1 cellular context compared by ENCODE assay signal in genomic region chr17:49972486-49973270, GRCh38.
TF ChIP-seq lines count a peak whose summit lies in the region.

No MANE protein-coding gene starts in this region.

TF ChIP-seq in HepG2, 621 proteins besides CTCF, POLR2A, EP300 and RAD21 (continued from another document and continues in another):
- TF ChIP-seq ZNF574 (CRISPR knock-in tag; IDR thresholded peaks at IDR 0.05) (0 out of 2 replicates have a peak, but pooled peaks have one; percentile 12), HNRNPLL (IDR thresholded peaks at IDR 0.05; ENCODE audit: low read depth, low read length, poor library complexity, severe bottlenecking) (peak; percentile 19), ZBTB26 (CRISPR knock-in tag; IDR thresholded peaks at IDR 0.05; ENCODE audit: borderline replicate concordance) (no peak), RARG (CRISPR knock-in tag; IDR thresholded peaks at IDR 0.05; ENCODE audit: low read depth) (no peak), SCMH1 (CRISPR knock-in tag; IDR thresholded peaks at IDR 0.05; ENCODE audit: borderline replicate concordance) (no peak), SALL1 (CRISPR knock-in tag; IDR thresholded peaks at IDR 0.05) (peak; percentile 52), THAP7 (CRISPR knock-in tag; IDR thresholded peaks at IDR 0.05) (0 out of 2 replicates have a peak, but pooled peaks have one; percentile 40), UBTF (CRISPR knock-in tag; IDR thresholded peaks at IDR 0.05) (peak; percentile 24; the same call in 1 of the 2 replicates), ZNF782 (CRISPR knock-in tag; IDR thresholded peaks at IDR 0.05; ENCODE audit: borderline replicate concordance) (no peak), ZFX (CRISPR knock-in tag; IDR thresholded peaks at IDR 0.05; ENCODE audit: low read depth) (peak; percentile 62; the same call in 1 of the 2 replicates), DR1 (CRISPR knock-in tag; IDR thresholded peaks at IDR 0.05) (0 out of 2 replicates have a peak, but pooled peaks have one; percentile 13), RXRA (CRISPR knock-in tag; IDR thresholded peaks at IDR 0.05) (no peak), MIXL1 (CRISPR knock-in tag; IDR thresholded peaks at IDR 0.05) (no peak), ZNF776 (CRISPR knock-in tag; IDR thresholded peaks at IDR 0.05) (0 out of 2 replicates have a peak, but pooled peaks have one; percentile 40), EZH2 (conservative IDR thresholded peaks at IDR 0.05; ENCODE audit: low read depth, low read length) (peak; percentile 57; the same call in 1 of the 2 replicates), ZNF276 (CRISPR knock-in tag; IDR thresholded peaks at IDR 0.05; ENCODE audit: low read depth) (no peak), MXD1 (CRISPR knock-in tag; IDR thresholded peaks at IDR 0.05) (no peak), MTF2 (CRISPR knock-in tag; IDR thresholded peaks at IDR 0.05; ENCODE audit: borderline replicate concordance) (peak; percentile 82), NR2F6 (IDR thresholded peaks at IDR 0.05) (no peak), NR2F6 (CRISPR knock-in tag; IDR thresholded peaks at IDR 0.05) (0 out of 2 replicates have a peak, but pooled peaks have one; percentile 43), RBAK (CRISPR knock-in tag; IDR thresholded peaks at IDR 0.05) (0 out of 2 replicates have a peak, but pooled peaks have one; percentile 19), ZNF777 (CRISPR knock-in tag; IDR thresholded peaks at IDR 0.05) (peak; percentile 49; the same call in 1 of the 2 replicates), KLF12 (CRISPR knock-in tag; IDR thresholded peaks at IDR 0.05; ENCODE audit: borderline replicate concordance) (0 out of 2 replicates have a peak, but pooled peaks have one; percentile 32), ZNF296 (CRISPR knock-in tag; conservative IDR thresholded peaks at IDR 0.05) (peak; percentile 8; the same call in 1 of the 2 replicates), SNAI1 (CRISPR knock-in tag; IDR thresholded peaks at IDR 0.05; ENCODE audit: borderline replicate concordance) (0 out of 2 replicates have a peak, but pooled peaks have one; percentile 46), HNRNPL (IDR thresholded peaks at IDR 0.05; ENCODE audit: low read depth, low read length) (no peak), ZNF292 (CRISPR knock-in tag; IDR thresholded peaks at IDR 0.05; ENCODE audit: borderline replicate concordance, low read depth) (peak; percentile 41; the same call in 1 of the 2 replicates), ZNF761 (CRISPR knock-in tag; conservative IDR thresholded peaks at IDR 0.05) (0 out of 2 replicates have a peak, but pooled peaks have one; percentile 19), XBP1 (CRISPR knock-in tag; IDR thresholded peaks at IDR 0.05) (no peak), BCL6 (CRISPR knock-in tag; IDR thresholded peaks at IDR 0.05) (no peak), LCORL (IDR thresholded peaks at IDR 0.05) (no peak), LCORL (CRISPR knock-in tag; IDR thresholded peaks at IDR 0.05) (0 out of 2 replicates have a peak, but pooled peaks have one; percentile 24), YEATS4 (CRISPR knock-in tag; IDR thresholded peaks at IDR 0.05; ENCODE audit: borderline replicate concordance) (no peak), ZNF530 (CRISPR knock-in tag; IDR thresholded peaks at IDR 0.05; ENCODE audit: low read depth) (0 out of 2 replicates have a peak, but pooled peaks have one; percentile 80), SMARCE1 (IDR thresholded peaks at IDR 0.05; ENCODE audit: borderline replicate concordance) (no peak), PBX2 (CRISPR knock-in tag; IDR thresholded peaks at IDR 0.05) (no peak), ZNF607 (CRISPR knock-in tag; IDR thresholded peaks at IDR 0.05; ENCODE audit: borderline replicate concordance) (peak; percentile 39; the same call in 1 of the 2 replicates), THAP9 (CRISPR knock-in tag; IDR thresholded peaks at IDR 0.05; ENCODE audit: borderline replicate concordance) (no peak), ZNF121 (CRISPR knock-in tag; IDR thresholded peaks at IDR 0.05) (peak; percentile 44; the same call in 1 of the 2 replicates), TARDBP (CRISPR knock-in tag; IDR thresholded peaks at IDR 0.05) (no peak), CBX2 (IDR thresholded peaks at IDR 0.05; ENCODE audit: low read depth, low read length) (0 out of 2 replicates have a peak, but pooled peaks have one; percentile 22), CBX2 (CRISPR knock-in tag; IDR thresholded peaks at IDR 0.05; ENCODE audit: low read depth) (no peak), ZNF235 (CRISPR knock-in tag; IDR thresholded peaks at IDR 0.05; ENCODE audit: borderline replicate concordance) (peak; percentile 47; the same call in 1 of the 2 replicates), TFDP2 (CRISPR knock-in tag; IDR thresholded peaks at IDR 0.05) (peak; percentile 38; the same call in 1 of the 2 replicates), POLR2AphosphoS2 (IDR thresholded peaks at IDR 0.05; ENCODE audit: low read depth, low read length) (no peak), ZNF816 (CRISPR knock-in tag; IDR thresholded peaks at IDR 0.05; ENCODE audit: borderline replicate concordance) (no peak), SOX5 (CRISPR knock-in tag; IDR thresholded peaks at IDR 0.05; ENCODE audit: borderline replicate concordance) (no peak)
